Comparison of ENCODE assay signal across 26 cellular contexts in the genomic region with DNA sequence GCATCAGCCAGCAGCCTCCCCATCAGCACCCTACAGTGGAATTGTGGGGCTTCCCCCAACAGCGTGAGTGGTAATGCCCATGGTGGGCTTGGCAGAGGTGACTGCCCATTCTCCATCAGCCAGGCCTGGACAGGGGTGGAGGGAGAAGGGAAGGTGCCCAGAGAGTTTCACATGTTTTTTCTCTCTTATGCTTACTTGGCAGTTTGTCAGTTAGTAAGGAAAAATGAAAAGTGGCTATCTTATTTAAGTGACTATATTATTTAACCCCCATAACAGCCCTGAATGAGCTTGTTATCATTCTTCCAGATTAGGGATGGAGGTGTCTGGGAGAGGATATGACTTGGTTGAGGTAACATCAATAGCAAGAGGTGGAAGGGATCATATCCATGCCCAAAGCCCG.
"Had no signal": no experiment of that assay in that cellular context is flagged by ENCODE, and none has a peak within 500 bp of the region (broad histone marks: within the 10 kb centered on the region; RNA-seq: fewer than 3 reads in every experiment).

No MANE protein-coding gene starts in this region.

- FAIRE-seq: colon, endometrium, endothelial cell of umbilical vein, frontal cortex had no signal

- H3K27ac ChIP-seq: colonic mucosa, coronary artery, dorsolateral prefrontal cortex, epithelial cell of prostate, esophagus squamous epithelium, foreskin keratinocyte, gastrocnemius medialis, gastroesophageal sphincter, heart left ventricle had no signal

- H3K4me3 ChIP-seq: colonic mucosa, coronary artery, dorsolateral prefrontal cortex, esophagus squamous epithelium, gastrocnemius medialis, gastroesophageal sphincter, heart left ventricle had no signal

- ATAC-seq: effector memory CD8-positive, alpha-beta T cell; esophagus mucosa; foreskin keratinocyte; gastrocnemius medialis; gastroesophageal sphincter; heart left ventricle had no signal

- H3K36me3 ChIP-seq: colonic mucosa, esophagus squamous epithelium, gastrocnemius medialis, gastroesophageal sphincter, heart left ventricle had no signal

- H3K4me1 ChIP-seq: colonic mucosa, esophagus squamous epithelium, foreskin keratinocyte, gastrocnemius medialis, gastroesophageal sphincter, heart left ventricle had no signal

- DNase-seq: colonic mucosa; cortex of kidney; dermis blood vessel endothelial cell; dorsolateral prefrontal cortex; effector CD4-positive, alpha-beta T cell; effector CD8-positive, alpha-beta T cell; effector memory CD4-positive, alpha-beta T cell; effector memory CD8-positive, alpha-beta T cell; endodermal cell; erythroblast; esophagus squamous epithelium; foreskin fibroblast; foreskin keratinocyte; foreskin melanocyte; gastrocnemius medialis; glutamatergic neuron; head of caudate nucleus; heart left ventricle had no signal

- H3K9me3 ChIP-seq: colonic mucosa, esophagus squamous epithelium, gastrocnemius medialis, gastroesophageal sphincter, heart left ventricle had no signal

- H3K27me3 ChIP-seq: colonic mucosa, esophagus squamous epithelium, foreskin keratinocyte, gastrocnemius medialis, gastroesophageal sphincter, heart left ventricle had no signal
